In the genomic region with DNA sequence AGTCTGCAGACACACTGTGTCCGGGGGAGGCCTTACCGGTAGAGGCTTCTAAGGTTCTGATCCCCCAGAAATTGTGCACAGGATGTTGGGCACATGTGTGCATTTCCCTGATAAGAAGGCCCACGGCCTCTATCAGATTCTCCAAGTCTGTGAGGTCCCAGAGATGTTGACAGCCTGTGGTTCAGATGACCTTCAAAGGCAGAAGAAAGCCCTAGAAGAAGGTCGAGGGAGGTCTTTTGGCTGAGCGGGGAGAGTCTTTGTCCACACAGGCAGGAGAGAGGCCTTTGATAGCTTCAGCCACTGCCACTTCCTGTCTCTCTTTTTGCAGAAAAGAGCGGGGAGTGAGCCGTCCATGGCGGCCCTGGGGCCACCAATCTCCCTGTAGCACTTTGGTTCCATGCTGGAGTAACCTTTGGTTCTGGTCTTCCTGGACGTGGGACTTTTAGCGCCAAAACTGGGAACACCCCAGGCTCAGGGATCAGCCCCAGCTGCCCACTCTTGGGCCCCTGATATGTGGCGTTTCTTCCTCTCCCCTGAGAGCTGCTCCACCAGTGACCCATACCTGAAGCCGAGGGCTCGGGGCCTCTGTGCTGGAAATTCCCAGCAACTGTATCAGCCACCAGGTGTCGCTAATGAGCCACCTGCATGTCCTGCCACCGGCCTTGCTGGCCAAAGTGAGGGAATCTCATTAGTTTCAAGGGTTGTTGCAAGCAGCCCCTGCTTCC, we compare ENCODE assay signal across 8 cellular contexts. TPM values are rescaled to one million over a fixed set of nuclear protein-coding genes. Genes with fewer than 3 reads are reported as not detected.
DNase-seq lines count a peak whose midpoint lies in the region; ATAC-seq and TF ChIP-seq lines count a peak whose summit lies in the region.

No MANE protein-coding gene starts in this region.

- peaks cover 28% of the 10 kb centered on the region for H3K4me1 Mint-ChIP-seq in activated T-cell treated with anti-CD3 and anti-CD28 coated beads, Interleukin-2, amount 50 U/mL, for 24 hours (ENCODE audit: low read depth)
- H3K4me1 Mint-ChIP-seq in natural killer cell treated with Interleukin-12 subunit alpha and Interleukin-12 subunit beta and Interleukin-15 and Interleukin-18, amount 100 ng/mL, for 72 hours (ENCODE audit: low read depth in 2 of 2): peaks cover 14 to 15% of the 10 kb centered on the region in 2 donors

- TF ChIP-seq POLR2A in Peyer's patch (IDR thresholded peaks at IDR 0.05): no peak

- TF ChIP-seq CTCF in Peyer's patch (IDR thresholded peaks at IDR 0.05) (peak; percentile 85 to 96 (median 90)), fibroblast of lung (conservative IDR thresholded peaks at IDR 0.05 in 1 of 2, IDR thresholded peaks at IDR 0.05 in 1 of 2; ENCODE audit: low read depth in 1 of 2, low read length in 2 of 2) (peak; percentile 89 to 97)

- no peak overlapping the region for H3K4me3 Mint-ChIP-seq in activated T-cell treated with anti-CD3 and anti-CD28 coated beads, Interleukin-2, amount 50 U/mL, for 24 hours
- no peak overlapping the region for H3K4me3 Mint-ChIP-seq in natural killer cell treated with Interleukin-12 subunit alpha and Interleukin-12 subunit beta and Interleukin-15 and Interleukin-18, amount 100 ng/mL, for 72 hours

- no peak overlapping the region for H2AFZ ChIP-seq in fibroblast of lung (ENCODE audit: low read length)

- H3K79me2 ChIP-seq in fibroblast of lung (ENCODE audit: control insufficient read depth, insufficient read depth, low read length): no peaks in the 10 kb centered on the region

- H3K9me3 ChIP-seq in Peyer's patch: no peaks in the 10 kb centered on the region
- H3K9me3 ChIP-seq in fibroblast of lung (ENCODE audit: control insufficient read depth, insufficient read depth, low read depth, low read length): no peaks in the 10 kb centered on the region

- H3K4me1 ChIP-seq in Peyer's patch: no peaks in the 10 kb centered on the region
- H3K4me1 ChIP-seq in fibroblast of lung (ENCODE audit: control insufficient read depth, extremely low read depth, insufficient read depth, low read length): no peaks in the 10 kb centered on the region

- no peak overlapping the region for H3K4me2 ChIP-seq in fibroblast of lung (ENCODE audit: extremely low read depth, insufficient read depth, low read length)

- H4K20me1 ChIP-seq in fibroblast of lung (ENCODE audit: control insufficient read depth, extremely low read depth, insufficient read depth, low read length): no peaks in the 10 kb centered on the region

- no peaks in the 10 kb centered on the region for H3K27me3 ChIP-seq in Peyer's patch
- H3K27me3 ChIP-seq in fibroblast of lung (ENCODE audit: control insufficient read depth, insufficient read depth, low read length): no peaks in the 10 kb centered on the region

- ATAC-seq in HG02852 (IDR thresholded peaks at IDR 0.05; ENCODE audit: unreplicated experiment) (peak; percentile 56), HG03378 (IDR thresholded peaks at IDR 0.05; ENCODE audit: unreplicated experiment) (no peak)
- peak; percentile 45 to 61 for ATAC-seq in natural killer cell treated with Interleukin-12 subunit alpha and Interleukin-12 subunit beta and Interleukin-15 and Interleukin-18, amount 100 ng/mL, for 72 hours

- in situ Hi-C loops in Caki2 (cut with HindIII; ENCODE audit: low pct_unique_long_range_greater_than_20kb, low sequenced_read_pairs): no loop called here

- no peak overlapping the region for H3K4me3 ChIP-seq in Peyer's patch
- H3K4me3 ChIP-seq in fibroblast of lung (replicated peaks in 1 of 4; ENCODE audit: control extremely low read depth in 1 of 4, insufficient read depth in 1 of 4, low read depth in 3 of 4, low read length in 4 of 4): no peak overlapping the region

- peaks cover 87% of the 10 kb centered on the region for H3K36me3 Mint-ChIP-seq in activated T-cell treated with anti-CD3 and anti-CD28 coated beads, Interleukin-2, amount 50 U/mL, for 24 hours (ENCODE audit: low read depth)
- H3K36me3 Mint-ChIP-seq in natural killer cell treated with Interleukin-12 subunit alpha and Interleukin-12 subunit beta and Interleukin-15 and Interleukin-18, amount 100 ng/mL, for 72 hours: no peaks in the 10 kb centered on the region

- H3K27ac ChIP-seq in Peyer's patch (no peak overlapping the region), fibroblast of lung (ENCODE audit: insufficient read depth, low read length) (no peak overlapping the region)

- DNase-seq in Caki2 (ENCODE audit: low read depth) (peak; percentile 48), Peyer's patch (peak; percentile 73 to 90 (median 81)), fibroblast of lung (ENCODE audit: low read depth in 2 of 2) (peak; percentile 40 to 71)
- peak; percentile 81 for DNase-seq in activated T-cell treated with anti-CD3 and anti-CD28 coated beads, Interleukin-2, amount 50 U/mL, for 24 hours
- DNase-seq in natural killer cell treated with Interleukin-12 subunit alpha and Interleukin-12 subunit beta and Interleukin-15 and Interleukin-18, amount 100 ng/mL, for 72 hours (ENCODE audit: low spot score): peak; percentile 69
- peak in 5 of 6 experiments; percentile 37 to 75 (median 59) for DNase-seq in stimulated activated naive CD4-positive, alpha-beta T cell (lab: John Stamatoyannopoulos, UW)

- no peak overlapping the region for H3K9ac ChIP-seq in fibroblast of lung (ENCODE audit: insufficient read depth, low read length)

- H3K36me3 ChIP-seq in Peyer's patch: peaks cover 0 to 45% (median 0%) of the 10 kb centered on the region in 3 donors
- no peaks in the 10 kb centered on the region for H3K36me3 ChIP-seq in fibroblast of lung (ENCODE audit: control insufficient read depth, insufficient read depth, low read length)

- H3K9me3 Mint-ChIP-seq in activated T-cell treated with anti-CD3 and anti-CD28 coated beads, Interleukin-2, amount 50 U/mL, for 24 hours: no peaks in the 10 kb centered on the region
- no peaks in the 10 kb centered on the region for H3K9me3 Mint-ChIP-seq in natural killer cell treated with Interleukin-12 subunit alpha and Interleukin-12 subunit beta and Interleukin-15 and Interleukin-18, amount 100 ng/mL, for 72 hours

- H3K27me3 Mint-ChIP-seq in activated T-cell treated with anti-CD3 and anti-CD28 coated beads, Interleukin-2, amount 50 U/mL, for 24 hours: no peaks in the 10 kb centered on the region
- no peaks in the 10 kb centered on the region for H3K27me3 Mint-ChIP-seq in natural killer cell treated with Interleukin-12 subunit alpha and Interleukin-12 subunit beta and Interleukin-15 and Interleukin-18, amount 100 ng/mL, for 72 hours

- no peak overlapping the region for H3K27ac Mint-ChIP-seq in activated T-cell treated with anti-CD3 and anti-CD28 coated beads, Interleukin-2, amount 50 U/mL, for 24 hours
- H3K27ac Mint-ChIP-seq in natural killer cell treated with Interleukin-12 subunit alpha and Interleukin-12 subunit beta and Interleukin-15 and Interleukin-18, amount 100 ng/mL, for 72 hours: no peak overlapping the region

RNA-seq across cellular contexts. Expression of a gene that starts 28.1 kb away (rescaled TPM):
- 14.0 TPM in 1 of 2 replicates, not detected in the other for total RNA-seq in Caki2 (2014; rRNA removed; shearing (Covaris generic); ENCODE audit: low replicate concordance)
- total RNA-seq in Peyer's patch (100 to 1,000 TPM; 121 to 214 (median 144) TPM), fibroblast of lung (0.51 and 1.7 TPM in 2 replicates)
- polyA plus RNA-seq in fibroblast of lung: 2.0 and 2.1 TPM in 2 replicates
- polyA plus RNA-seq in fibroblast of lung (2012): 1.5 and 2.3 TPM in 2 replicates
- polyA minus RNA-seq in fibroblast of lung (ENCODE audit: low replicate concordance): 1.7 and 22.3 TPM in 2 replicates
- total RNA-seq in natural killer cell treated with Interleukin-12 subunit alpha and Interleukin-12 subunit beta and Interleukin-15 and Interleukin-18, amount 100 ng/mL, for 72 hours: 10 to 100 TPM; 19.9 to 29.6 TPM
